ENCODE assay signal across 9 cellular contexts in genomic region chr1:63920154-63921117, GRCh38.
DNase-seq lines count a peak whose midpoint lies in the region; TF ChIP-seq lines count a peak whose summit lies in the region.
"Had no signal": no experiment of that assay in that cellular context is flagged by ENCODE, and none has a peak within 500 bp of the region (broad histone marks: within the 10 kb centered on the region; RNA-seq: fewer than 3 reads in every experiment).

No MANE protein-coding gene starts in this region.

- no peak overlapping the region for H2AFZ ChIP-seq in Karpas-422 (ENCODE audit: low read length)

- no peak overlapping the region for H3K4me3 Mint-ChIP-seq in brain

- H3K4me1 Mint-ChIP-seq in brain: peaks cover 33% of the 10 kb centered on the region

- H3K27me3 Mint-ChIP-seq in brain: no peaks in the 10 kb centered on the region

- peaks cover 0 to 4% (median 0%) of the 10 kb centered on the region in 5 experiments for H3K9me3 Mint-ChIP-seq in brain

- H3K36me3 Mint-ChIP-seq in brain: no peaks in the 10 kb centered on the region

- H3K9me3 ChIP-seq in BLaER1 treated with 17β-estradiol and CSF1 and Interleukin-3, amounts not matched to agents 10 nM and 100 nM (replicated peaks in 1 of 11): peaks cover 0 to 8% (median 0%) of the 10 kb centered on the region in 11 experiments; a peak in 7 of 22 replicates
- no peaks in the 10 kb centered on the region for H3K9me3 ChIP-seq in Karpas-422 (ENCODE audit: low read length)

- H3K27me3 ChIP-seq in BLaER1 treated with 17β-estradiol and CSF1 and Interleukin-3, amounts not matched to agents 10 nM and 100 nM: no peaks in the 10 kb centered on the region
- H3K27me3 ChIP-seq in Karpas-422 (ENCODE audit: low read length): no peaks in the 10 kb centered on the region

- peak overlapping the region in 8 of 11 experiments; percentile 6 to 83 (median 68); a peak in 15 of 22 replicates for H3K4me2 ChIP-seq in BLaER1 treated with 17β-estradiol and CSF1 and Interleukin-3, amounts not matched to agents 10 nM and 100 nM
- no peak overlapping the region for H3K4me2 ChIP-seq in Karpas-422 (ENCODE audit: low read depth, low read length, poor library complexity, severe bottlenecking)

- H3K27ac Mint-ChIP-seq in brain: peak overlapping the region in 1 of 5 experiments; percentile 9

- no peak overlapping the region for H3K4me3 ChIP-seq in BLaER1 treated with 17β-estradiol and CSF1 and Interleukin-3, amounts not matched to agents 10 nM and 100 nM
- no peak overlapping the region for H3K4me3 ChIP-seq in Karpas-422 (ENCODE audit: low read length)

- peak; percentile 53 for DNase-seq in Karpas-422
- DNase-seq in myocyte (ENCODE audit: low read depth): peak; percentile 65
- DNase-seq in stimulated activated CD4-positive, alpha-beta T cell treated with anti-CD3 and anti-CD28 coated beads, Interleukin-12 subunit alpha, Interleukin-12 subunit beta, amount 100 ng/mL, for 4 hours: no peak
- no peak for DNase-seq in GF-D8 (lab: John Stamatoyannopoulos, UW)
- no peak for DNase-seq in activated effector memory CD4-positive, alpha-beta T cell treated with Interleukin-2 at 50 U/mL for 16 hours
- no peak for DNase-seq in activated CD8-positive, alpha-beta memory T cell treated with anti-CD3 and anti-CD28 coated beads for 24 hours
- DNase-seq: erythroblast had no signal

- H4K20me1 ChIP-seq in BLaER1 treated with 17β-estradiol and CSF1 and Interleukin-3, amounts not matched to agents 10 nM and 100 nM: no peaks in the 10 kb centered on the region
- no peaks in the 10 kb centered on the region for H4K20me1 ChIP-seq in Karpas-422 (ENCODE audit: insufficient read depth, low read depth, low read length)

- TF ChIP-seq CTCF in brain (conservative IDR thresholded peaks at IDR 0.05): peak; percentile 19 to 30

- H3K36me3 ChIP-seq in BLaER1 treated with 17β-estradiol and CSF1 and Interleukin-3, amounts not matched to agents 10 nM and 100 nM: no peaks in the 10 kb centered on the region
- H3K36me3 ChIP-seq in Karpas-422 (ENCODE audit: insufficient read depth, low read length): no peaks in the 10 kb centered on the region

- peaks cover 15 to 66% (median 47%) of the 10 kb centered on the region in 10 experiments; a peak in 18 of 20 replicates for H3K4me1 ChIP-seq in BLaER1 treated with 17β-estradiol and CSF1 and Interleukin-3, amounts not matched to agents 10 nM and 100 nM
- H3K4me1 ChIP-seq in Karpas-422 (ENCODE audit: low read length): no peaks in the 10 kb centered on the region

- H3K27ac ChIP-seq in BLaER1 treated with 17β-estradiol and CSF1 and Interleukin-3, amounts not matched to agents 10 nM and 100 nM: peak overlapping the region in 4 of 11 experiments; percentile 30 to 54 (median 52); a peak in 3 of 22 replicates
- H3K27ac ChIP-seq in Karpas-422 (ENCODE audit: low read length): no peak overlapping the region

- H3K9me2 ChIP-seq in Karpas-422 (replicated peaks; ENCODE audit: insufficient read depth, low read length): no peaks in the 10 kb centered on the region

- no peak overlapping the region for H3K9ac ChIP-seq in BLaER1 treated with 17β-estradiol and CSF1 and Interleukin-3, amounts not matched to agents 10 nM and 100 nM
- H3K9ac ChIP-seq in Karpas-422 (ENCODE audit: low read length): no peak overlapping the region

- no peaks in the 10 kb centered on the region for H3K79me2 ChIP-seq in Karpas-422 (ENCODE audit: low read length)

Comparison
In these comparisons a context has a peak if more than half of its experiments do, and no peak if none do; other contexts are left out.
1. DNase-seq: peak in Karpas-422 (single experiment) and myocyte (single experiment); none in stimulated activated CD4-positive, alpha-beta T cell treated with anti-CD3 and anti-CD28 coated beads, Interleukin-12 subunit alpha, Interleukin-12 subunit beta, amount 100 ng/mL, for 4 hours (single experiment), GF-D8 (single experiment), activated effector memory CD4-positive, alpha-beta T cell treated with Interleukin-2 at 50 U/mL for 16 hours (single experiment) and activated CD8-positive, alpha-beta memory T cell treated with anti-CD3 and anti-CD28 coated beads for 24 hours (single experiment).